11 cellular contexts compared by ENCODE assay signal in genomic region chr2:168521342-168521741, GRCh38.
DNase-seq lines count a peak whose midpoint lies in the region; ATAC-seq, FAIRE-seq and TF ChIP-seq lines count a peak whose summit lies in the region.
"Had no signal": no experiment of that assay in that cellular context is flagged by ENCODE, and none has a peak within 500 bp of the region (broad histone marks: within the 10 kb centered on the region; RNA-seq: fewer than 3 reads in every experiment).

No MANE protein-coding gene starts in this region.

- no peak for FAIRE-seq in A549 (lab: Jason Lieb, UNC)
- FAIRE-seq in GM12878 (lab: Jason Lieb, UNC): no peak
- FAIRE-seq: frontal cortex had no signal

- 63% methylated on average over 3 of the region's 3 CpGs for WGBS in A549 (ENCODE audit: missing lambda C conversion rate)
- WGBS in GM12878 (ENCODE audit: insufficient coverage, insufficient replicate concordance, low lambda C conversion rate, missing lambda C conversion rate): 62% methylated on average over 3 of the region's 3 CpGs

- in situ Hi-C loops in GM12878 (cut with MboI): no loop called here

- H3K36me3 ChIP-seq in GM12878 (ENCODE audit: control insufficient read depth in 2 of 2, insufficient read depth in 2 of 2, low read length in 1 of 2): no peaks in the 10 kb centered on the region
- no peaks in the 10 kb centered on the region for H3K36me3 ChIP-seq in WERI-Rb-1

- no TSS peak for BruUV-seq in GM12878 (replicated peaks; lab: Mats Ljungman, UMichigan)

- no peak overlapping the region for H3K4me3 ChIP-seq in A549
- peak overlapping the region; percentile 2; the same call in 1 of the 2 replicates for H3K4me3 ChIP-seq in GM12878
- no peak overlapping the region for H3K4me3 ChIP-seq in WERI-Rb-1 (ENCODE audit: low read depth, low read length)

- TF ChIP-seq RAD21 in A549 (conservative IDR thresholded peaks at IDR 0.05 in 1 of 2, IDR thresholded peaks at IDR 0.05 in 1 of 2) (no peak), GM12878 (IDR thresholded peaks at IDR 0.05; ENCODE audit: insufficient read depth, low read depth, low read length) (no peak)

- no peak overlapping the region for H3K9ac ChIP-seq in GM12878 (ENCODE audit: control insufficient read depth, insufficient read depth, low read length)

- intact Hi-C loops in GM12878 (cut with micrococcal nuclease; ENCODE audit: unreplicated experiment) (no loop called here), posterior vena cava (cut with DNase I) (no loop called here)

- TF ChIP-seq EP300 in A549 (IDR thresholded peaks at IDR 0.05): no peak
- no peak for TF ChIP-seq EP300 in GM12878 (IDR thresholded peaks at IDR 0.05; ENCODE audit: borderline replicate concordance in 1 of 2, control insufficient read depth in 1 of 2, low read depth in 2 of 2, low read length in 2 of 2)

- DNase-seq in A549 (ENCODE audit: low read depth in 1 of 2, low spot score in 1 of 2) (no peak), NCI-H2171 (lab: John Stamatoyannopoulos, UW) (peak; percentile 44), GM12878 (ENCODE audit: low read depth, low spot score) (no peak), kidney tubule cell (ENCODE audit: low spot score) (peak; percentile 3), A172 (ENCODE audit: low spot score) (no peak), WERI-Rb-1 (no peak), GM20000 (ENCODE audit: low spot score) (no peak), posterior vena cava (ENCODE audit: low spot score) (no peak)
- DNase-seq: activated CD8-positive, alpha-beta memory T cell treated with anti-CD3 and anti-CD28 coated beads, Interleukin-2, amount 50 U/mL, for 48 hours had no signal

- peak overlapping the region; percentile 18; the same call in 1 of the 3 replicates for H3K4me2 ChIP-seq in A549
- peak overlapping the region; percentile 45 for H3K4me2 ChIP-seq in GM12878 (ENCODE audit: control insufficient read depth, insufficient read depth)

- SMC1A ChIA-PET in GM12878 (lab: Charles Lee; ENCODE audit: uncharacterized antibody, unreplicated experiment): no interaction called here

- ATAC-seq in A549: no peak; a peak in 1 of 6 replicates
- ATAC-seq in GM12878: no peak
- ATAC-seq: sciatic nerve had no signal

- H3K4me1 ChIP-seq in A549 (peaks cover 20% of the 10 kb centered on the region), GM12878 (ENCODE audit: control insufficient read depth, insufficient read depth, low read length) (peaks cover 47% of the 10 kb centered on the region)

- H4K20me1 ChIP-seq in GM12878 (ENCODE audit: control insufficient read depth, insufficient read depth): no peaks in the 10 kb centered on the region; the same call in 1 of the 2 replicates

- no peaks in the 10 kb centered on the region for H3K9me3 ChIP-seq in A549
- no peaks in the 10 kb centered on the region; the same call in 1 of the 3 replicates for H3K9me3 ChIP-seq in GM12878 (replicated peaks; ENCODE audit: control insufficient read depth, insufficient read depth, low read length)
- H3K9me3 ChIP-seq in WERI-Rb-1 (ENCODE audit: severe bottlenecking): no peaks in the 10 kb centered on the region

- H3K27ac ChIP-seq in A549: no peak overlapping the region
- peak overlapping the region; percentile 42 for H3K27ac ChIP-seq in GM12878 (ENCODE audit: control insufficient read depth, insufficient read depth)
- H3K27ac ChIP-seq in WERI-Rb-1: no peak overlapping the region

- POLR2A ChIA-PET in A549 (lab: Yijun Ruan, JAX) (no interaction called here), GM12878 (lab: Charles Lee) (no interaction called here)

- H3K27me3 ChIP-seq in GM12878 (replicated peaks in 1 of 2; ENCODE audit: control insufficient read depth in 2 of 2, insufficient read depth in 2 of 2, low read length in 1 of 2) (no peaks in the 10 kb centered on the region), WERI-Rb-1 (ENCODE audit: insufficient read depth, low read depth, severe bottlenecking) (no peaks in the 10 kb centered on the region)

- TF ChIP-seq CTCF in A549 (IDR thresholded peaks at IDR 0.05) (no peak), GM12878 (IDR thresholded peaks at IDR 0.05 in 2 of 3, conservative IDR thresholded peaks at IDR 0.05 in 1 of 3; ENCODE audit: control insufficient read depth in 2 of 3, extremely low read depth in 1 of 3, insufficient read depth in 1 of 3, low read depth in 3 of 3, low read length in 3 of 3) (no peak), WERI-Rb-1 (IDR thresholded peaks at IDR 0.05; ENCODE audit: low read depth, low read length) (no peak), GM20000 (IDR thresholded peaks at IDR 0.05; ENCODE audit: extremely low read depth, missing control alignments) (no peak)

- RAD21 ChIA-PET in GM12878 (lab: Charles Lee; ENCODE audit: unreplicated experiment): no interaction called here

- peaks cover 82% of the 10 kb centered on the region for H3K79me2 ChIP-seq in GM12878 (ENCODE audit: control insufficient read depth, insufficient read depth, low read length)

- TF ChIP-seq POLR2A in A549 (IDR thresholded peaks at IDR 0.05; ENCODE audit: low read length): no peak
- TF ChIP-seq POLR2A in GM12878 (IDR thresholded peaks at IDR 0.05; ENCODE audit: low read depth, low read length): no peak

- CTCF ChIA-PET in A549 (lab: Yijun Ruan, JAX): interaction anchor here (1.8 kb wide), 1 partner anchor 27 kb away, joined by 5 read pairs; no protein-coding TSS in a partner anchor
- CTCF ChIA-PET in GM12878 (lab: Yijun Ruan, JAX): no interaction called here

- no peak overlapping the region for H2AFZ ChIP-seq in GM12878 (ENCODE audit: control insufficient read depth, low read depth, low read length)

TF ChIP-seq in A549, 52 proteins besides CTCF, POLR2A, EP300 and RAD21:
- TF ChIP-seq NPAS2 (CRISPR knock-in tag; IDR thresholded peaks at IDR 0.05; ENCODE audit: borderline replicate concordance) (no peak), CBX8 (IDR thresholded peaks at IDR 0.05) (no peak), RARB (CRISPR knock-in tag; IDR thresholded peaks at IDR 0.05) (no peak), CHD4 (IDR thresholded peaks at IDR 0.05; ENCODE audit: borderline replicate concordance) (no peak), HOXB5 (CRISPR knock-in tag; IDR thresholded peaks at IDR 0.05) (no peak), BHLHE40 (IDR thresholded peaks at IDR 0.05; ENCODE audit: low read depth, low read length) (no peak)
- TF ChIP-seq, protein P1, sequence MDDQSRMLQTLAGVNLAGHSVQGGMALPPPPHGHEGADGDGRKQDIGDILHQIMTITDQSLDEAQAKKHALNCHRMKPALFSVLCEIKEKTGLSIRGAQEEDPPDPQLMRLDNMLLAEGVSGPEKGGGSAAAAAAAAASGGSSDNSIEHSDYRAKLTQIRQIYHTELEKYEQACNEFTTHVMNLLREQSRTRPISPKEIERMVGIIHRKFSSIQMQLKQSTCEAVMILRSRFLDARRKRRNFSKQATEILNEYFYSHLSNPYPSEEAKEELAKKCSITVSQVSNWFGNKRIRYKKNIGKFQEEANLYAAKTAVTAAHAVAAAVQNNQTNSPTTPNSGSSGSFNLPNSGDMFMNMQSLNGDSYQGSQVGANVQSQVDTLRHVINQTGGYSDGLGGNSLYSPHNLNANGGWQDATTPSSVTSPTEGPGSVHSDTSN (IDR thresholded peaks at IDR 0.05): no peak
- TF ChIP-seq, protein P2, sequence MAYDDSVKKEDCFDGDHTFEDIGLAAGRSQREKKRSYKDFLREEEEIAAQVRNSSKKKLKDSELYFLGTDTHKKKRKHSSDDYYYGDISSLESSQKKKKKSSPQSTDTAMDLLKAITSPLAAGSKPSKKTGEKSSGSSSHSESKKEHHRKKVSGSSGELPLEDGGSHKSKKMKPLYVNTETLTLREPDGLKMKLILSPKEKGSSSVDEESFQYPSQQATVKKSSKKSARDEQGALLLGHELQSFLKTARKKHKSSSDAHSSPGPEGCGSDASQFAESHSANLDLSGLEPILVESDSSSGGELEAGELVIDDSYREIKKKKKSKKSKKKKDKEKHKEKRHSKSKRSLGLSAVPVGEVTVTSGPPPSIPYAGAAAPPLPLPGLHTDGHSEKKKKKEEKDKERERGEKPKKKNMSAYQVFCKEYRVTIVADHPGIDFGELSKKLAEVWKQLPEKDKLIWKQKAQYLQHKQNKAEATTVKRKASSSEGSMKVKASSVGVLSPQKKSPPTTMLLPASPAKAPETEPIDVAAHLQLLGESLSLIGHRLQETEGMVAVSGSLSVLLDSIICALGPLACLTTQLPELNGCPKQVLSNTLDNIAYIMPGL (CRISPR knock-in tag; IDR thresholded peaks at IDR 0.05; ENCODE audit: borderline replicate concordance): no peak

TF ChIP-seq in GM12878, 131 proteins besides CTCF, POLR2A, EP300 and RAD21 (continues in another document):
- TF ChIP-seq TAF1 (IDR thresholded peaks at IDR 0.05; ENCODE audit: borderline replicate concordance, low read depth, low read length) (no peak), SMC3 (IDR thresholded peaks at IDR 0.05; ENCODE audit: borderline replicate concordance, low read length) (no peak)
- TF ChIP-seq, protein P3, sequence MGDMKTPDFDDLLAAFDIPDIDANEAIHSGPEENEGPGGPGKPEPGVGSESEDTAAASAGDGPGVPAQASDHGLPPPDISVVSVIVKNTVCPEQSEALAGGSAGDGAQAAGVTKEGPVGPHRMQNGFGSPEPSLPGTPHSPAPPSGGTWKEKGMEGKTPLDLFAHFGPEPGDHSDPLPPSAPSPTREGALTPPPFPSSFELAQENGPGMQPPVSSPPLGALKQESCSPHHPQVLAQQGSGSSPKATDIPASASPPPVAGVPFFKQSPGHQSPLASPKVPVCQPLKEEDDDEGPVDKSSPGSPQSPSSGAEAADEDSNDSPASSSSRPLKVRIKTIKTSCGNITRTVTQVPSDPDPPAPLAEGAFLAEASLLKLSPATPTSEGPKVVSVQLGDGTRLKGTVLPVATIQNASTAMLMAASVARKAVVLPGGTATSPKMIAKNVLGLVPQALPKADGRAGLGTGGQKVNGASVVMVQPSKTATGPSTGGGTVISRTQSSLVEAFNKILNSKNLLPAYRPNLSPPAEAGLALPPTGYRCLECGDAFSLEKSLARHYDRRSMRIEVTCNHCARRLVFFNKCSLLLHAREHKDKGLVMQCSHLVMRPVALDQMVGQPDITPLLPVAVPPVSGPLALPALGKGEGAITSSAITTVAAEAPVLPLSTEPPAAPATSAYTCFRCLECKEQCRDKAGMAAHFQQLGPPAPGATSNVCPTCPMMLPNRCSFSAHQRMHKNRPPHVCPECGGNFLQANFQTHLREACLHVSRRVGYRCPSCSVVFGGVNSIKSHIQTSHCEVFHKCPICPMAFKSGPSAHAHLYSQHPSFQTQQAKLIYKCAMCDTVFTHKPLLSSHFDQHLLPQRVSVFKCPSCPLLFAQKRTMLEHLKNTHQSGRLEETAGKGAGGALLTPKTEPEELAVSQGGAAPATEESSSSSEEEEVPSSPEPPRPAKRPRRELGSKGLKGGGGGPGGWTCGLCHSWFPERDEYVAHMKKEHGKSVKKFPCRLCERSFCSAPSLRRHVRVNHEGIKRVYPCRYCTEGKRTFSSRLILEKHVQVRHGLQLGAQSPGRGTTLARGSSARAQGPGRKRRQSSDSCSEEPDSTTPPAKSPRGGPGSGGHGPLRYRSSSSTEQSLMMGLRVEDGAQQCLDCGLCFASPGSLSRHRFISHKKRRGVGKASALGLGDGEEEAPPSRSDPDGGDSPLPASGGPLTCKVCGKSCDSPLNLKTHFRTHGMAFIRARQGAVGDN (IDR thresholded peaks at IDR 0.05): no peak

Comparison
In these comparisons a context has a peak if more than half of its experiments do, and no peak if none do; other contexts are left out.
1. DNase-seq: peak in NCI-H2171 (single experiment) and kidney tubule cell (single experiment); none in A549 (0 of 2), GM12878 (single experiment), A172 (single experiment), WERI-Rb-1 (single experiment), GM20000 (single experiment) and posterior vena cava (single experiment).